15 cellular contexts compared by ENCODE assay signal in genomic region chr15:101558217-101558941, GRCh38.
DNase-seq lines count a peak whose midpoint lies in the region; TF ChIP-seq lines count a peak whose summit lies in the region.
"Had no signal": no experiment of that assay in that cellular context is flagged by ENCODE, and none has a peak within 500 bp of the region (broad histone marks: within the 10 kb centered on the region; RNA-seq: fewer than 3 reads in every experiment).

No MANE protein-coding gene starts in this region.

- CTCF ChIA-PET in activated CD4-positive, alpha-beta memory T cell treated with anti-CD3 and anti-CD28 coated beads for 36 hours (lab: Charles Lee), result no interaction called here

- no peak overlapping the region for H3K4me3 ChIP-seq in HL-60 (replicated peaks; ENCODE audit: insufficient read depth, low read length)
- H3K4me3 ChIP-seq: SK-N-MC had no signal

- H3K27me3 Mint-ChIP-seq in activated CD4-positive, alpha-beta memory T cell treated with anti-CD3 and anti-CD28 coated beads for 36 hours, result peaks cover 6% of the 10 kb centered on the region
- peaks cover 6% of the 10 kb centered on the region for H3K27me3 Mint-ChIP-seq in activated CD4-positive, alpha-beta T cell treated with anti-CD3 and anti-CD28 coated beads, Interleukin-2, amount 10 ng/mL, durations not matched to agents 24 days and 14 days

- POLR2A ChIA-PET in activated CD4-positive, alpha-beta memory T cell treated with anti-CD3 and anti-CD28 coated beads for 36 hours (lab: Charles Lee), result no interaction called here

- no peak overlapping the region for H3K27ac ChIP-seq in HL-60 (replicated peaks)
- H3K27ac ChIP-seq: KMS-11, SK-N-MC had no signal

- no peaks in the 10 kb centered on the region for H3K36me3 Mint-ChIP-seq in activated CD4-positive, alpha-beta memory T cell treated with anti-CD3 and anti-CD28 coated beads for 36 hours
- H3K36me3 Mint-ChIP-seq in activated CD4-positive, alpha-beta T cell treated with anti-CD3 and anti-CD28 coated beads, Interleukin-2, amount 10 ng/mL, durations not matched to agents 24 days and 14 days (ENCODE audit: low read depth), result no peaks in the 10 kb centered on the region

- no peaks in the 10 kb centered on the region for H3K9me3 Mint-ChIP-seq in activated CD4-positive, alpha-beta memory T cell treated with anti-CD3 and anti-CD28 coated beads for 36 hours
- H3K9me3 Mint-ChIP-seq in activated CD4-positive, alpha-beta T cell treated with anti-CD3 and anti-CD28 coated beads, Interleukin-2, amount 10 ng/mL, durations not matched to agents 24 days and 14 days, result no peaks in the 10 kb centered on the region

- no peak overlapping the region for H3K4me3 Mint-ChIP-seq in activated CD4-positive, alpha-beta memory T cell treated with anti-CD3 and anti-CD28 coated beads for 36 hours
- no peak overlapping the region for H3K4me3 Mint-ChIP-seq in activated CD4-positive, alpha-beta T cell treated with anti-CD3 and anti-CD28 coated beads, Interleukin-2, amount 10 ng/mL, durations not matched to agents 24 days and 14 days
- H3K4me3 Mint-ChIP-seq: activated CD4-positive, alpha-beta T cell treated with anti-CD3 and anti-CD28 coated beads for 36 hours had no signal

- TF ChIP-seq CTCF in HL-60 (IDR thresholded peaks at IDR 0.05; ENCODE audit: insufficient read depth, low read length), result no peak

- DNase-seq in HL-60 (ENCODE audit: low read depth in 1 of 2, low spot score in 1 of 2) (peak; percentile 15 to 31), MV-4-11 (lab: John Stamatoyannopoulos, UW) (peak; percentile 87), ecto neural progenitor cell (ENCODE audit: low spot score) (peak; percentile 13), mesenteric fat pad (ENCODE audit: low spot score) (peak; percentile 16), AG08396 (ENCODE audit: low spot score) (no peak), T1000 (lab: John Stamatoyannopoulos, UW) (no peak)
- no peak for DNase-seq in activated CD4-positive, alpha-beta memory T cell treated with anti-CD3 and anti-CD28 coated beads for 36 hours
- no peak for DNase-seq in activated CD4-positive, alpha-beta T cell treated with anti-CD3 and anti-CD28 coated beads, Interleukin-2, amount 10 ng/mL, durations not matched to agents 24 days and 14 days
- DNase-seq: activated CD4-positive, alpha-beta T cell treated with anti-CD3 and anti-CD28 coated beads for 36 hours; activated effector memory CD4-positive, alpha-beta T cell treated with anti-CD3 and anti-CD28 coated beads, Interleukin-2, amount 50 U/mL, for 16 hours; hypothalamus; NCI-H1694; small intestine had no signal

- intact Hi-C loops in activated CD4-positive, alpha-beta memory T cell treated with anti-CD3 and anti-CD28 coated beads for 36 hours (cut with micrococcal nuclease), result no loop called here
- intact Hi-C loops in activated CD4-positive, alpha-beta T cell treated with anti-CD3 and anti-CD28 coated beads, Interleukin-2, amount 10 ng/mL, durations not matched to agents 24 days and 14 days (cut with micrococcal nuclease), result no loop called here

- no peaks in the 10 kb centered on the region for H3K4me1 Mint-ChIP-seq in activated CD4-positive, alpha-beta memory T cell treated with anti-CD3 and anti-CD28 coated beads for 36 hours (ENCODE audit: low read depth)
- no peaks in the 10 kb centered on the region for H3K4me1 Mint-ChIP-seq in activated CD4-positive, alpha-beta T cell treated with anti-CD3 and anti-CD28 coated beads, Interleukin-2, amount 10 ng/mL, durations not matched to agents 24 days and 14 days
- H3K4me1 Mint-ChIP-seq: activated CD4-positive, alpha-beta T cell treated with anti-CD3 and anti-CD28 coated beads for 36 hours had no signal

- H3K27me3 ChIP-seq in HL-60 (ENCODE audit: insufficient read depth, poor library complexity, severe bottlenecking), result no peaks in the 10 kb centered on the region

- H3K27ac Mint-ChIP-seq in activated CD4-positive, alpha-beta memory T cell treated with anti-CD3 and anti-CD28 coated beads for 36 hours, result no peak overlapping the region
- H3K27ac Mint-ChIP-seq in activated CD4-positive, alpha-beta T cell treated with anti-CD3 and anti-CD28 coated beads, Interleukin-2, amount 10 ng/mL, durations not matched to agents 24 days and 14 days, result no peak overlapping the region
- H3K27ac Mint-ChIP-seq: activated CD4-positive, alpha-beta T cell treated with anti-CD3 and anti-CD28 coated beads for 36 hours had no signal

Comparison
In these comparisons a context has a peak if more than half of its experiments do, and no peak if none do; other contexts are left out.
1. DNase-seq: peak in HL-60 (2 of 2), MV-4-11 (single experiment), ecto neural progenitor cell (single experiment) and mesenteric fat pad (single experiment); none in AG08396 (single experiment), activated CD4-positive, alpha-beta memory T cell treated with anti-CD3 and anti-CD28 coated beads for 36 hours (single experiment), T1000 (single experiment) and activated CD4-positive, alpha-beta T cell treated with anti-CD3 and anti-CD28 coated beads, Interleukin-2, amount 10 ng/mL, durations not matched to agents 24 days and 14 days (single experiment).